Comparison of ENCODE assay signal across 9 cellular contexts in the genomic region with DNA sequence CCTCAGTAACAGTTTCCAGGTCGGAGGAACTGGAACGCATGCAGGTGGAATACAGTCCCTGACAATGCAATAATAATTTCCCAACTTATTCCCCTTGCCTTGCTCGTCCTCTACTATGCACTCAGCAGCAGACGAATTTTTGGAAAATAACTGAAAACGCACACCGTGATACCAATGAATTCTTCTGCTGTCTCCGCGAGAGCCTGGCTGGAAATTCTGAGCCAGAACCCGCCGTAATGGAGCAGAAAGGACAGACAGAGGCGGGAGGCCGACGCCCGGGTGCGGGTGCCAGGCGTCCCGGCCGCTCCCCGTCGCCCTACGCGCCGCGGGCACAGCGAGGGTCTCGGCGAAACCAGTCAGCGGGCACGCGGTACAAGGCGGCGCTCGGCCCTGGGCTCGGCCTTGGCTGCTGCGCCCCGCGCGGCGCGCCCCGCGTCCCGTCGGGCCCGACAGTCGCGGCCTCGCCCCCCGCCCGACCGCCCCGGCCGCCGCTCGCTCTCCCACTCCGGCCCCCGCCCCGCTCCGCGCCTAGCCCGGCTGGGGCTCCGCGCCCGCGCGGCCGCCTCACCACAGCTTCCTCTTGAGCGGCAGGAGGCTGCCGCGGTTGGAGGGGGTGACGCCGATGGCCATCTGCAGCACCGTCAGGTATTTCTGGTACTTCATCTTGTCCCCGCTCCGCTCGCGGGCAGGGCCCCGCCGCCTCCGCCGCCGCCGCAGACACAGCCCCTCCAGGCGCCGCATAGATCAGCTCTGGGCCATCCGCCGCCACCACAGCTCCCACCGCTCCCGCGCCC.
A peak's percentile ranks its signal among the peaks of the same experiment; 100 is the strongest.
DNase-seq lines count a peak whose midpoint lies in the region; ATAC-seq lines count a peak whose summit lies in the region.
"Had no signal": no experiment of that assay in that cellular context is flagged by ENCODE, and none has a peak within 500 bp of the region (broad histone marks: within the 10 kb centered on the region; RNA-seq: fewer than 3 reads in every experiment).

No MANE protein-coding gene starts in this region.

- no peak overlapping the region for H4K8ac ChIP-seq in mesendoderm (ENCODE audit: low read depth, low read length)

- peaks cover 41% of the 10 kb centered on the region for H3K27me3 ChIP-seq in ectodermal cell (ENCODE audit: control insufficient read depth, insufficient read depth, low read length, poor library complexity, severe bottlenecking)
- H3K27me3 ChIP-seq in mesendoderm (ENCODE audit: insufficient read depth, low read length, poor library complexity) = peaks cover 12% of the 10 kb centered on the region
- H3K27me3 ChIP-seq in aorta (ENCODE audit: control insufficient read depth in 1 of 2, insufficient read depth in 2 of 2, low read length in 1 of 2) = no peaks in the 10 kb centered on the region

- H3K79me2 ChIP-seq in mesendoderm (ENCODE audit: control insufficient read depth, insufficient read depth, low read length) = no peaks in the 10 kb centered on the region

- peak overlapping the region; percentile 71 for H3K56ac ChIP-seq in mesendoderm (ENCODE audit: low read length)

- WGBS in ectodermal cell, 2 experiments = 4% methylated on average over 90 of the region's 90 CpGs
- no CpG with 5 or more reads among the region's 90 CpGs for WGBS in mesendoderm (ENCODE audit: extremely low coverage, insufficient coverage, low lambda C conversion rate)
- 3 to 5% methylated on average over 48 to 90 of the region's 90 CpGs for WGBS in aorta, 2 donors

- no peak overlapping the region for H3K4ac ChIP-seq in mesendoderm (ENCODE audit: low read depth, low read length)

- DNase-seq in Right ventricle myocardium superior (no peak), cardiac septum (ENCODE audit: low spot score) (no peak), mesendoderm (peak; percentile 53), aorta (no peak), OCI-M2 (lab: John Stamatoyannopoulos, UW; ENCODE audit: unreplicated experiment) (no peak), middle frontal gyrus (ENCODE audit: extremely low spot score, low spot score) (no peak), LoVo (ENCODE audit: low spot score) (no peak)
- DNase-seq: DMS79 had no signal

- H3K9me3 ChIP-seq in ectodermal cell (ENCODE audit: control insufficient read depth, low read length) = no peaks in the 10 kb centered on the region
- H3K9me3 ChIP-seq in aorta (ENCODE audit: control insufficient read depth, low read length) = peaks cover 3% of the 10 kb centered on the region

- no peaks in the 10 kb centered on the region for H3K79me1 ChIP-seq in mesendoderm (ENCODE audit: low read length)

- H3K18ac ChIP-seq in mesendoderm (ENCODE audit: low read length) = peak overlapping the region; percentile 12

- no peak overlapping the region for H2BK15ac ChIP-seq in mesendoderm (replicated peaks; ENCODE audit: low read depth)

- peak overlapping the region; percentile 53 for H3K4me2 ChIP-seq in mesendoderm (ENCODE audit: low read length)

- H3K27ac ChIP-seq in ectodermal cell (ENCODE audit: insufficient read depth, low read depth, low read length, poor library complexity, severe bottlenecking) = no peak overlapping the region
- no peak overlapping the region for H3K27ac ChIP-seq in mesendoderm (ENCODE audit: low read depth, low read length)
- no peak overlapping the region for H3K27ac ChIP-seq in aorta (ENCODE audit: low read depth in 1 of 2, low read length in 2 of 2)

- H3K4me3 ChIP-seq in ectodermal cell (ENCODE audit: insufficient read depth, low read depth, low read length) (peak overlapping the region; percentile 39), mesendoderm (ENCODE audit: low read length) (peak overlapping the region; percentile 29), aorta (ENCODE audit: low read length in 2 of 2) (peak overlapping the region; percentile 0 to 28)

- intact Hi-C loops in Right ventricle myocardium superior (cut with DNase I) = no loop called here
- intact Hi-C loops in cardiac septum (cut with DNase I) = no loop called here
- intact Hi-C loops in aorta (cut with DNase I) = no loop called here

- peak; percentile 34 for ATAC-seq in Right ventricle myocardium superior (ENCODE audit: poor library complexity)
- peak; percentile 26 for ATAC-seq in aorta (ENCODE audit: low FRiP score)

- no peak overlapping the region for H4K5ac ChIP-seq in mesendoderm (ENCODE audit: low read length)

- no peaks in the 10 kb centered on the region for H3K4me1 ChIP-seq in ectodermal cell (ENCODE audit: control insufficient read depth, insufficient read depth, low read length)
- H3K4me1 ChIP-seq in mesendoderm (ENCODE audit: control insufficient read depth, low read depth, low read length) = no peaks in the 10 kb centered on the region
- no peaks in the 10 kb centered on the region for H3K4me1 ChIP-seq in aorta (ENCODE audit: control insufficient read depth in 1 of 2, insufficient read depth in 2 of 2, low read length in 2 of 2)

- no peak overlapping the region for H2AK5ac ChIP-seq in mesendoderm (ENCODE audit: low read length)

- no peak overlapping the region for H2BK5ac ChIP-seq in mesendoderm (ENCODE audit: low read length)

- H3K9ac ChIP-seq in mesendoderm (ENCODE audit: low read length) = peak overlapping the region; percentile 38

- H2BK120ac ChIP-seq in mesendoderm (ENCODE audit: low read depth, low read length) = no peak overlapping the region

- no peak overlapping the region for H3K23ac ChIP-seq in mesendoderm (ENCODE audit: low read length)

- H3K36me3 ChIP-seq in ectodermal cell (ENCODE audit: control insufficient read depth, insufficient read depth, low read length) (no peaks in the 10 kb centered on the region), mesendoderm (ENCODE audit: control insufficient read depth, insufficient read depth, low read length) (no peaks in the 10 kb centered on the region), aorta (ENCODE audit: control insufficient read depth in 1 of 2, insufficient read depth in 2 of 2, low read length in 1 of 2) (peaks cover 0 to 3% of the 10 kb centered on the region in 2 donors)
